In genomic region chr15:89893027-89893426, GRCh38 we compare ENCODE assay signal across 8 cellular contexts. TPM values are rescaled to one million over a fixed set of nuclear protein-coding genes. Genes with fewer than 3 reads are reported as not detected.
DNase-seq lines count a peak whose midpoint lies in the region; ATAC-seq and TF ChIP-seq lines count a peak whose summit lies in the region.

No MANE protein-coding gene starts in this region.

- H3K4me1 ChIP-seq in HUES48 (ENCODE audit: control insufficient read depth, insufficient read depth, low read length), result no peaks in the 10 kb centered on the region
- H3K4me1 ChIP-seq in breast epithelium, result no peaks in the 10 kb centered on the region
- H3K4me1 ChIP-seq in mononuclear cell (ENCODE audit: insufficient read depth, low read length), result peaks cover 32% of the 10 kb centered on the region

- DNase-seq in AG04449 (ENCODE audit: low read depth, low spot score) (no peak), breast epithelium (ENCODE audit: low spot score in 2 of 2) (no peak), COR-L47 (lab: John Stamatoyannopoulos, UW) (no peak)
- no peak for DNase-seq in stimulated activated CD4-positive, alpha-beta T cell treated with anti-CD3 and anti-CD28 coated beads, Interleukin-4, amount 100 ng/mL, for 4 hours

- intact Hi-C loops in breast epithelium (cut with DNase I; ENCODE audit: low total_unique reads), result loop anchor here (10.0 kb wide), 1 partner anchor 182 kb away; no protein-coding TSS in a partner anchor

- peak overlapping the region; percentile 91 for H3K4me3 ChIP-seq in AG04449 (ENCODE audit: low read depth, low read length)
- H3K4me3 ChIP-seq in HUES48 (ENCODE audit: low read depth, low read length), result peak overlapping the region; percentile 82
- peak overlapping the region; percentile 76 to 95 (median 87) for H3K4me3 ChIP-seq in breast epithelium
- peak overlapping the region; percentile 64 for H3K4me3 ChIP-seq in mononuclear cell (ENCODE audit: low read length)

- CTCF ChIA-PET in AG04449 (lab: Yijun Ruan, JAX), result interaction anchor here (0.9 to 12.6 kb wide), 5 partner anchors 16 to 154 kb away, joined by 4 to 339 read pairs (median 7); no protein-coding TSS in a partner anchor

- POLR2A ChIA-PET in AG04449 (lab: Yijun Ruan, JAX), result no interaction called here

- H3K9me3 ChIP-seq in HUES48 (ENCODE audit: control insufficient read depth, insufficient read depth, low read length), result no peaks in the 10 kb centered on the region
- no peaks in the 10 kb centered on the region for H3K9me3 ChIP-seq in breast epithelium
- no peaks in the 10 kb centered on the region for H3K9me3 ChIP-seq in mononuclear cell (ENCODE audit: low read depth, low read length)

- ATAC-seq in GM18858 (IDR thresholded peaks at IDR 0.05; ENCODE audit: unreplicated experiment), result no peak
- ATAC-seq in HG02610 (IDR thresholded peaks at IDR 0.05; ENCODE audit: unreplicated experiment), result no peak

- TF ChIP-seq CTCF in AG04449 (IDR thresholded peaks at IDR 0.05; ENCODE audit: insufficient read depth, low read length, missing control alignments) (no peak), breast epithelium (IDR thresholded peaks at IDR 0.05) (no peak)

- no peak for TF ChIP-seq POLR2A in breast epithelium (IDR thresholded peaks at IDR 0.05)

- H3K27me3 ChIP-seq in HUES48 (ENCODE audit: control insufficient read depth, insufficient read depth, low read length) (no peaks in the 10 kb centered on the region), breast epithelium (no peaks in the 10 kb centered on the region), mononuclear cell (ENCODE audit: insufficient read depth, low read length) (no peaks in the 10 kb centered on the region)

- peak overlapping the region; percentile 84 for H3K9ac ChIP-seq in HUES48 (ENCODE audit: low read depth, low read length)

- H3K27ac ChIP-seq in HUES48 (ENCODE audit: low read depth, low read length) (peak overlapping the region; percentile 97), breast epithelium (peak overlapping the region; percentile 92 to 93)

- H3K36me3 ChIP-seq in HUES48 (ENCODE audit: control insufficient read depth, insufficient read depth, low read length) (peaks cover 11% of the 10 kb centered on the region), breast epithelium (no peaks in the 10 kb centered on the region)

RNA-seq across cellular contexts. Expression of gene AP3S2, which starts 0.8 kb away (rescaled TPM):
- total RNA-seq in breast epithelium (10 to 100 TPM; 37.4 to 57.4 (median 52.8) TPM), mononuclear cell (38.9 TPM)

RNA-seq across cellular contexts. Expression of gene ARPIN, which starts 19.7 kb away (rescaled TPM):
- total RNA-seq in breast epithelium, result 10 to 100 TPM; 14.6 to 22.3 (median 17.0) TPM
- total RNA-seq in mononuclear cell, result 2.9 TPM
